18 cellular contexts compared by ENCODE assay signal in genomic region chr6:110042670-110043296, GRCh38.
"Had no signal": no experiment of that assay in that cellular context is flagged by ENCODE, and none has a peak within 500 bp of the region (broad histone marks: within the 10 kb centered on the region; RNA-seq: fewer than 3 reads in every experiment).

No MANE protein-coding gene starts in this region.

- H3K4me3 Mint-ChIP-seq: activated CD4-positive, alpha-beta memory T cell treated with anti-CD3 and anti-CD28 coated beads for 36 hours; activated naive CD8-positive, alpha-beta T cell; activated T-helper 1 cell treated with anti-CD3 and anti-CD28 coated beads, Interleukin-12 subunit alpha, Interleukin-12 subunit beta, Interleukin-2, Interleukin-4 antibody, amounts not matched to agents 30 ng/mL and 10 ng/mL and 1 ng/mL, durations not matched to agents 14 hours and 24 hours and 36 hours; effector memory CD8-positive, alpha-beta T cell had no signal

- H3K27ac ChIP-seq: thyroid gland, WERI-Rb-1 had no signal

- ATAC-seq: effector memory CD8-positive, alpha-beta T cell; left cardiac atrium; naive thymus-derived CD8-positive, alpha-beta T cell had no signal

- H3K9me3 Mint-ChIP-seq: activated T-helper 1 cell treated with anti-CD3 and anti-CD28 coated beads, Interleukin-12 subunit alpha, Interleukin-12 subunit beta, Interleukin-2, Interleukin-4 antibody, amounts not matched to agents 30 ng/mL and 10 ng/mL and 1 ng/mL, durations not matched to agents 14 hours and 24 hours and 36 hours; effector memory CD8-positive, alpha-beta T cell; naive thymus-derived CD8-positive, alpha-beta T cell had no signal

- FAIRE-seq: bronchial epithelial cell, islet of Langerhans, urothelium cell line had no signal

- H3K27me3 Mint-ChIP-seq: activated naive CD8-positive, alpha-beta T cell; naive thymus-derived CD8-positive, alpha-beta T cell had no signal

- H3K36me3 Mint-ChIP-seq: activated CD4-positive, alpha-beta memory T cell treated with anti-CD3 and anti-CD28 coated beads for 36 hours; activated naive CD8-positive, alpha-beta T cell; naive thymus-derived CD8-positive, alpha-beta T cell had no signal

- H3K36me3 ChIP-seq: thyroid gland, WERI-Rb-1 had no signal

- H3K4me1 ChIP-seq: thyroid gland had no signal

- H3K9me3 ChIP-seq: thyroid gland had no signal

- H3K27me3 ChIP-seq: thyroid gland had no signal

- H3K27ac Mint-ChIP-seq: activated CD4-positive, alpha-beta memory T cell treated with anti-CD3 and anti-CD28 coated beads for 36 hours; activated naive CD8-positive, alpha-beta T cell; activated T-helper 1 cell treated with anti-CD3 and anti-CD28 coated beads, Interleukin-12 subunit alpha, Interleukin-12 subunit beta, Interleukin-2, Interleukin-4 antibody, amounts not matched to agents 30 ng/mL and 10 ng/mL and 1 ng/mL, durations not matched to agents 14 hours and 24 hours and 36 hours; effector memory CD8-positive, alpha-beta T cell had no signal

- DNase-seq: activated CD4-positive, alpha-beta memory T cell treated with anti-CD3 and anti-CD28 coated beads for 36 hours; activated T-cell treated with anti-CD3 and anti-CD28 coated beads for 4 hours; effector memory CD8-positive, alpha-beta T cell; foreskin fibroblast; glutamatergic neuron; hippocampal formation; left cardiac atrium; naive thymus-derived CD8-positive, alpha-beta T cell; posterior cingulate gyrus; retina; stimulated activated naive CD4-positive, alpha-beta T cell; thyroid gland; WERI-Rb-1 had no signal

- H3K4me3 ChIP-seq: thyroid gland had no signal
